Comparison of ENCODE assay signal across 12 cellular contexts in genomic region chr2:217904614-217904965, GRCh38.
DNase-seq lines count a peak whose midpoint lies in the region; ATAC-seq and TF ChIP-seq lines count a peak whose summit lies in the region.
"Had no signal": no experiment of that assay in that cellular context is flagged by ENCODE, and none has a peak within 500 bp of the region (broad histone marks: within the 10 kb centered on the region; RNA-seq: fewer than 3 reads in every experiment).

No MANE protein-coding gene starts in this region.

- H3K4me3 Mint-ChIP-seq in CD14-positive monocyte = no peak overlapping the region
- no peak overlapping the region for H3K4me3 Mint-ChIP-seq in mesothelial cell of epicardium
- H3K4me3 Mint-ChIP-seq: activated naive CD4-positive, alpha-beta T cell treated with anti-CD3 and anti-CD28 coated beads, Interleukin-2, amount 50 U/mL, for 24 hours had no signal

- H3K36me3 Mint-ChIP-seq in CD14-positive monocyte = peaks cover 22 to 35% of the 10 kb centered on the region in 2 donors
- peaks cover 6% of the 10 kb centered on the region for H3K36me3 Mint-ChIP-seq in mesothelial cell of epicardium
- H3K36me3 Mint-ChIP-seq: activated naive CD4-positive, alpha-beta T cell treated with anti-CD3 and anti-CD28 coated beads, Interleukin-2, amount 50 U/mL, for 24 hours had no signal

- H3K4me1 Mint-ChIP-seq in CD14-positive monocyte (peaks cover 61% of the 10 kb centered on the region), mesothelial cell of epicardium (peaks cover 27% of the 10 kb centered on the region)
- H3K4me1 Mint-ChIP-seq: activated naive CD4-positive, alpha-beta T cell treated with anti-CD3 and anti-CD28 coated beads, Interleukin-2, amount 50 U/mL, for 24 hours had no signal

- intact Hi-C loops in CD14-positive monocyte (cut with micrococcal nuclease) = loop anchor here in 1 of 2 donors (5.0 kb wide), 1 partner anchor 33 kb away; no protein-coding TSS in a partner anchor

- ATAC-seq in GM19328 (IDR thresholded peaks at IDR 0.05; ENCODE audit: unreplicated experiment) = no peak

- H3K27me3 Mint-ChIP-seq in CD14-positive monocyte (ENCODE audit: low read depth in 3 of 3) (peaks cover 0 to 18% (median 9%) of the 10 kb centered on the region in 3 donors), mesothelial cell of epicardium (ENCODE audit: low read depth) (no peaks in the 10 kb centered on the region)

- H3K27ac Mint-ChIP-seq in CD14-positive monocyte (peak overlapping the region in 6 of 7 donors; percentile 17 to 93 (median 76)), mesothelial cell of epicardium (peak overlapping the region; percentile 80)
- H3K27ac Mint-ChIP-seq: activated naive CD4-positive, alpha-beta T cell treated with anti-CD3 and anti-CD28 coated beads, Interleukin-2, amount 50 U/mL, for 24 hours had no signal

- H3K9me3 ChIP-seq in stomach smooth muscle (ENCODE audit: control insufficient read depth in 2 of 2, low read length in 2 of 2) = no peaks in the 10 kb centered on the region
- H3K9me3 ChIP-seq: HAP-1 had no signal

- H3K9me3 Mint-ChIP-seq in CD14-positive monocyte (peaks cover 0 to 3% (median 0%) of the 10 kb centered on the region in 7 donors), mesothelial cell of epicardium (no peaks in the 10 kb centered on the region)
- H3K9me3 Mint-ChIP-seq: activated naive CD4-positive, alpha-beta T cell treated with anti-CD3 and anti-CD28 coated beads, Interleukin-2, amount 50 U/mL, for 24 hours had no signal

- peaks cover 13 to 28% of the 10 kb centered on the region in 2 donors for H3K36me3 ChIP-seq in stomach smooth muscle (ENCODE audit: control insufficient read depth in 2 of 2, insufficient read depth in 2 of 2, low read length in 2 of 2)
- H3K36me3 ChIP-seq: HAP-1 had no signal

- peaks cover 99% of the 10 kb centered on the region for H3K4me1 ChIP-seq in stomach smooth muscle (ENCODE audit: control insufficient read depth, insufficient read depth, low read length)
- H3K4me1 ChIP-seq: HAP-1 had no signal

- TF ChIP-seq CTCF in CD14-positive monocyte (IDR thresholded peaks at IDR 0.05) (no peak), coronary artery (IDR thresholded peaks at IDR 0.05) (no peak), mesothelial cell of epicardium (IDR thresholded peaks at IDR 0.05; ENCODE audit: unreplicated experiment) (no peak)

- H3K27ac ChIP-seq in coronary artery (peak overlapping the region; percentile 93 to 99), stomach smooth muscle (ENCODE audit: low read length) (peak overlapping the region; percentile 97)

- DNase-seq in CD14-positive monocyte (ENCODE audit: low spot score) (no peak), coronary artery (ENCODE audit: low spot score) (no peak), mesothelial cell of epicardium (ENCODE audit: low spot score in 2 of 2, unreplicated experiment in 2 of 2) (no peak), NCI-H82 (lab: John Stamatoyannopoulos, UW) (no peak), GF-D8 (lab: John Stamatoyannopoulos, UW) (no peak)
- DNase-seq in effector CD8-positive, alpha-beta T cell (lab: John Stamatoyannopoulos, UW) = no peak
- DNase-seq: NCI-H1436 treated with DMSO at 0.1 percent for 48 hours, NCI-H526 treated with DMSO at 0.1 percent for 48 hours had no signal

- peak overlapping the region; percentile 48 to 64 for H3K9ac ChIP-seq in stomach smooth muscle (ENCODE audit: low read length in 2 of 2)

- H3K27me3 ChIP-seq in stomach smooth muscle (ENCODE audit: control insufficient read depth in 1 of 2, insufficient read depth in 2 of 2, low read length in 2 of 2) = no peaks in the 10 kb centered on the region

- peak overlapping the region; percentile 64 for H3K4me3 ChIP-seq in coronary artery
- H3K4me3 ChIP-seq in stomach smooth muscle (ENCODE audit: low read length in 2 of 2) = peak overlapping the region in 1 of 2 donors; percentile 60
- H3K4me3 ChIP-seq: HAP-1 had no signal
